In genomic region chr1:203473781-203474305, GRCh38 we compare ENCODE assay signal across 23 cellular contexts. TPM values are rescaled to one million over a fixed set of nuclear protein-coding genes. Genes with fewer than 3 reads are reported as not detected.
"Had no signal": no experiment of that assay in that cellular context is flagged by ENCODE, and none has a peak within 500 bp of the region (broad histone marks: within the 10 kb centered on the region; RNA-seq: fewer than 3 reads in every experiment).

No MANE protein-coding gene starts in this region.

- H3K27me3 ChIP-seq: gastrocnemius medialis, right lobe of liver, stomach had no signal

- H3K4me1 ChIP-seq: gastrocnemius medialis, lower lobe of right lung, right lobe of liver had no signal

- H3K4me3 ChIP-seq: gastrocnemius medialis, heart right ventricle, lower lobe of right lung, right lobe of liver, smooth muscle cell, stomach had no signal

- DNase-seq: activated CD8-positive, alpha-beta T cell treated with anti-CD3 and anti-CD28 coated beads for 36 hours; activated naive CD4-positive, alpha-beta T cell treated with anti-CD3 and anti-CD28 coated beads, Interleukin-2, amount 10 ng/mL, durations not matched to agents 7 days and 5 days; activated naive CD8-positive, alpha-beta T cell treated with anti-CD3 and anti-CD28 coated beads, Interleukin-2, amount 50 U/mL, for 24 hours; activated T-cell treated with anti-CD3 and anti-CD28 coated beads, Interleukin-2, amount 50 U/mL, for 4 hours; anterior cingulate cortex; brain microvascular endothelial cell; cortex of kidney; effector CD4-positive, alpha-beta T cell; gastrocnemius medialis; heart right ventricle; lower lobe of right lung; nephron progenitor cell; occipital lobe; right lobe of liver; stimulated activated CD4-positive, alpha-beta T cell treated with anti-CD3 and anti-CD28 coated beads, Interleukin-4, amount 100 ng/mL, for 24 hours; stomach had no signal

- ATAC-seq: activated CD8-positive, alpha-beta T cell treated with anti-CD3 and anti-CD28 coated beads for 36 hours; activated naive CD8-positive, alpha-beta T cell treated with anti-CD3 and anti-CD28 coated beads, Interleukin-2, amount 50 U/mL, for 24 hours; activated T-cell treated with anti-CD3 and anti-CD28 coated beads, Interleukin-2, amount 50 U/mL, for 4 hours; gastrocnemius medialis; lower lobe of right lung; right lobe of liver; stimulated activated effector memory CD8-positive, alpha-beta T cell treated with anti-CD3 and anti-CD28 coated beads, Interleukin-12 subunit alpha, Interleukin-12 subunit beta, amount 100 ng/mL, for 72 hours had no signal

- H3K27ac ChIP-seq: brain microvascular endothelial cell, right lobe of liver had no signal

- H3K36me3 ChIP-seq: brain microvascular endothelial cell, gastrocnemius medialis, heart right ventricle, lower lobe of right lung, right lobe of liver, stomach had no signal

- H3K9me3 ChIP-seq: gastrocnemius medialis, heart right ventricle, lower lobe of right lung, right lobe of liver, stomach had no signal

RNA-seq across cellular contexts. Expression of gene PRELP, which starts 1.8 kb away (rescaled TPM):
- total RNA-seq: activated CD8-positive, alpha-beta T cell treated with anti-CD3 and anti-CD28 coated beads for 36 hours; T-helper 2 cell treated with Interferon-gamma antibody and Interleukin-4, amounts not matched to agents 100 ng/mL and 5 ng/mL, for 36 hours had no signal

RNA-seq across cellular contexts. Expression of gene OPTC, which starts 20.1 kb away (rescaled TPM):
- total RNA-seq: activated CD8-positive, alpha-beta T cell treated with anti-CD3 and anti-CD28 coated beads for 36 hours; activated T-cell treated with anti-CD3 and anti-CD28 coated beads, Interleukin-2, amount 50 U/mL, for 4 hours; gastrocnemius medialis; heart right ventricle; lower lobe of right lung; mesothelial cell of epicardium; occipital lobe; posterior vena cava; right lobe of liver; smooth muscle cell; stomach; T-helper 2 cell treated with Interferon-gamma antibody and Interleukin-4, amounts not matched to agents 100 ng/mL and 5 ng/mL, for 36 hours; temporal lobe; urinary bladder had no signal
